ENCODE assay signal across 10 cellular contexts in genomic region chr16:87541004-87541881, GRCh38. TPM values are rescaled to one million over a fixed set of nuclear protein-coding genes. Genes with fewer than 3 reads are reported as not detected.
DNase-seq lines count a peak whose midpoint lies in the region; ATAC-seq, FAIRE-seq and TF ChIP-seq lines count a peak whose summit lies in the region.
"Had no signal": no experiment of that assay in that cellular context is flagged by ENCODE, and none has a peak within 500 bp of the region (broad histone marks: within the 10 kb centered on the region; RNA-seq: fewer than 3 reads in every experiment).

No MANE protein-coding gene starts in this region.

- POLR2A ChIA-PET in K562 (lab: Yijun Ruan, JAX) = no interaction called here
- POLR2A ChIA-PET in CD4-positive, alpha-beta T cell (lab: Charles Lee) = no interaction called here

- H3K9me3 Mint-ChIP-seq in CD4-positive, alpha-beta T cell = no peaks in the 10 kb centered on the region

- CTCF ChIA-PET in K562 (lab: Yijun Ruan, JAX; ENCODE audit: low intra/inter-chr PET ratio) = no interaction called here
- CTCF ChIA-PET in CD4-positive, alpha-beta T cell (lab: Charles Lee) = no interaction called here

- DNase-seq in HT1080 (ENCODE audit: low read depth) (peak; percentile 56), K562 (ENCODE audit: extremely low read depth in 1 of 4, low spot score in 3 of 4) (no peak), iris pigment epithelial cell (ENCODE audit: low read depth) (peak; percentile 68), smooth muscle cell of the brain vasculature (ENCODE audit: low read depth, low spot score) (peak; percentile 85), CD1c-positive myeloid dendritic cell (ENCODE audit: extremely low spot score) (no peak), mesendoderm (no peak), activated T-cell treated with anti-CD3 and anti-CD28 coated beads for 4 hours (no peak)
- DNase-seq in CD4-positive, alpha-beta T cell = no peak
- DNase-seq: activated CD4-positive, alpha-beta T cell treated with anti-CD3 and anti-CD28 coated beads for 48 hours; NCI-H1930 had no signal

- H3K36me3 ChIP-seq in K562 (ENCODE audit: control insufficient read depth, insufficient read depth, low read length) (no peaks in the 10 kb centered on the region), mesendoderm (ENCODE audit: control insufficient read depth, insufficient read depth, low read length) (no peaks in the 10 kb centered on the region)

- H3K27ac ChIP-seq in K562 (ENCODE audit: extremely low read depth, low read depth, low read length) = no peak overlapping the region
- H3K27ac ChIP-seq in CD4-positive, alpha-beta T cell (ENCODE audit: low read depth, low read length) = no peak overlapping the region
- no peak overlapping the region for H3K27ac ChIP-seq in mesendoderm (ENCODE audit: low read depth, low read length)

- H2AFZ ChIP-seq in K562 (ENCODE audit: low read depth, low read length) = no peak overlapping the region

- H3K4me3 ChIP-seq in K562 = no peak overlapping the region
- no peak overlapping the region for H3K4me3 ChIP-seq in mesendoderm (ENCODE audit: low read length)

- H2BK120ac ChIP-seq in mesendoderm (ENCODE audit: low read depth, low read length) = no peak overlapping the region

- no TSS peak for BruUV-seq in K562 (replicated peaks; lab: Mats Ljungman, UMichigan)

- no peaks in the 10 kb centered on the region for H3K36me3 Mint-ChIP-seq in CD4-positive, alpha-beta T cell (ENCODE audit: low read depth)

- H3K79me1 ChIP-seq in mesendoderm (ENCODE audit: low read length) = no peaks in the 10 kb centered on the region

- H3K27me3 ChIP-seq in K562 (ENCODE audit: control insufficient read depth in 2 of 2, insufficient read depth in 2 of 2, low read length in 2 of 2) (peaks cover 79 to 92% of the 10 kb centered on the region in 2 experiments), mesendoderm (ENCODE audit: insufficient read depth, low read length, poor library complexity) (no peaks in the 10 kb centered on the region)
- no peaks in the 10 kb centered on the region for H3K27me3 ChIP-seq in CD4-positive, alpha-beta T cell (ENCODE audit: control insufficient read depth, insufficient read depth, low read length)

- no peak for ATAC-seq in K562
- ATAC-seq in CD4-positive, alpha-beta T cell (ENCODE audit: poor library complexity) = no peak

- in situ Hi-C loops in K562 (cut with MboI) = no loop called here

- no peak overlapping the region for H2BK5ac ChIP-seq in mesendoderm (ENCODE audit: low read length)

- H3K27me3 Mint-ChIP-seq in CD4-positive, alpha-beta T cell = peaks cover 60% of the 10 kb centered on the region

- H3K4me2 ChIP-seq in K562 (ENCODE audit: insufficient read depth, low read length) (no peak overlapping the region), mesendoderm (ENCODE audit: low read length) (no peak overlapping the region)

- no peak for TF ChIP-seq RAD21 in K562 (CRISPR knock-in tag; conservative IDR thresholded peaks at IDR 0.05 in 1 of 2, IDR thresholded peaks at IDR 0.05 in 1 of 2)

- H4K8ac ChIP-seq in mesendoderm (ENCODE audit: low read depth, low read length) = no peak overlapping the region

- H3K27ac Mint-ChIP-seq in CD4-positive, alpha-beta T cell = no peak overlapping the region

- no peak for FAIRE-seq in K562 (lab: Jason Lieb, UNC)

- no peak for TF ChIP-seq EP300 in K562 (IDR thresholded peaks at IDR 0.05; ENCODE audit: low read length)

- H3K9me1 ChIP-seq in K562 (ENCODE audit: control insufficient read depth, insufficient read depth, low read length) = no peaks in the 10 kb centered on the region

- no peak overlapping the region for H2BK15ac ChIP-seq in mesendoderm (replicated peaks; ENCODE audit: low read depth)

- no peak overlapping the region for H3K56ac ChIP-seq in mesendoderm (ENCODE audit: low read length)

- intact Hi-C loops in K562 (cut with micrococcal nuclease) = no loop called here
- intact Hi-C loops in CD4-positive, alpha-beta T cell (cut with DNase I, micrococcal nuclease) = loop anchor here in 1 of 2 experiments (10.0 kb wide), 1 partner anchor 126 kb away; no protein-coding TSS in a partner anchor

- no peak overlapping the region for H3K23ac ChIP-seq in mesendoderm (ENCODE audit: low read length)

- H2AK5ac ChIP-seq in mesendoderm (ENCODE audit: low read length) = no peak overlapping the region

- peaks cover 4% of the 10 kb centered on the region for H3K4me1 Mint-ChIP-seq in CD4-positive, alpha-beta T cell (ENCODE audit: low read depth)

- TF ChIP-seq POLR2A in K562 (conservative IDR thresholded peaks at IDR 0.05) = no peak

- H3K4me3 Mint-ChIP-seq in CD4-positive, alpha-beta T cell = no peak overlapping the region

- H3K9ac ChIP-seq in K562 (ENCODE audit: insufficient read depth in 1 of 2, low read depth in 2 of 2, low read length in 2 of 2) (no peak overlapping the region), mesendoderm (ENCODE audit: low read length) (no peak overlapping the region)

- peaks cover 7% of the 10 kb centered on the region; the same call in 1 of the 2 replicates for H4K20me1 ChIP-seq in K562 (replicated peaks; ENCODE audit: control insufficient read depth, insufficient read depth, low read length)

- peaks cover 0 to 11% of the 10 kb centered on the region in 2 experiments; a peak in 2 of 5 replicates for H3K4me1 ChIP-seq in K562 (replicated peaks in 1 of 2; ENCODE audit: control insufficient read depth in 2 of 2, insufficient read depth in 2 of 2, low read length in 2 of 2)
- no peaks in the 10 kb centered on the region for H3K4me1 ChIP-seq in mesendoderm (ENCODE audit: control insufficient read depth, low read depth, low read length)

- no peaks in the 10 kb centered on the region for H3K79me2 ChIP-seq in K562 (ENCODE audit: control insufficient read depth, insufficient read depth, low read length)
- no peaks in the 10 kb centered on the region for H3K79me2 ChIP-seq in mesendoderm (ENCODE audit: control insufficient read depth, insufficient read depth, low read length)

- H4K5ac ChIP-seq in mesendoderm (ENCODE audit: low read length) = no peak overlapping the region

- 2% methylated on average over 37 of the region's 38 CpGs for WGBS in K562 (ENCODE audit: insufficient coverage, low coverage, missing lambda C conversion rate)
- WGBS in mesendoderm (ENCODE audit: extremely low coverage, insufficient coverage, low lambda C conversion rate) = no CpG with 5 or more reads among the region's 38 CpGs

- no peak overlapping the region for H3K18ac ChIP-seq in mesendoderm (ENCODE audit: low read length)

- H3K9me3 ChIP-seq in K562 (replicated peaks; ENCODE audit: control insufficient read depth, insufficient read depth, low read depth, low read length) = 0 out of 2 replicates have a peak, but pooled peaks cover 7% of the 10 kb centered on the region
- H3K9me3 ChIP-seq in CD4-positive, alpha-beta T cell (ENCODE audit: control insufficient read depth, low read length) = no peaks in the 10 kb centered on the region

- TF ChIP-seq CTCF in K562 (IDR thresholded peaks at IDR 0.05 in 2 of 3, conservative IDR thresholded peaks at IDR 0.05 in 1 of 3; ENCODE audit: insufficient read depth in 2 of 3, low read depth in 1 of 3, low read length in 3 of 3) = no peak
- TF ChIP-seq CTCF in CD4-positive, alpha-beta T cell (IDR thresholded peaks at IDR 0.05) = no peak

- H3K4ac ChIP-seq in mesendoderm (ENCODE audit: low read depth, low read length) = no peak overlapping the region

TF ChIP-seq in K562, 482 proteins besides CTCF, POLR2A, EP300 and RAD21:
- TF ChIP-seq RFX1 (IDR thresholded peaks at IDR 0.05) = peak; percentile 68
- no peak for TF ChIP-seq PTTG1 (tag; IDR thresholded peaks at IDR 0.05; ENCODE audit: low read depth)

RNA-seq across cellular contexts. Expression of gene ZCCHC14, which starts 48.4 kb away (rescaled TPM):
- total RNA-seq in HT1080 (2014; rRNA removed; shearing (Covaris generic)) = 3.6 and 4.9 TPM in 2 replicates
- polyA plus RNA-seq in HT1080 (2015; cell fraction: cytosol; rRNA removed) = 6.2 and 8.1 TPM in 2 replicates
- 11.3 and 14.5 TPM in 2 replicates for polyA plus RNA-seq in HT1080 (2015; cell fraction: nucleus; rRNA removed)
- 12.3 and 12.8 TPM in 2 replicates for total RNA-seq in K562 (2011; cell fraction: chromatin; rRNA removed; ENCODE audit: low replicate concordance)
- 8.2 and 10.7 TPM in 2 replicates for total RNA-seq in K562 (2011; cell fraction: nucleolus; rRNA removed)
- 7.7 and 8.7 TPM in 2 replicates for total RNA-seq in K562 (2011; cell fraction: nucleoplasm; rRNA removed)
- total RNA-seq in K562 (2014; rRNA removed) (3.0 and 3.6 TPM in 2 replicates), K562 (2014; rRNA removed; fragmentation: Illumina TruSeq; extraction: Trizol) (2.1 and 2.3 TPM in 2 replicates), K562 (2015; rRNA removed; fragmentation: Illumina TruSeq; extraction: Trizol) (2.9 and 3.3 TPM in 2 replicates), K562 (2021) (12.4 and 12.8 TPM in 2 replicates)
- polyA plus RNA-seq in K562 (2011; rRNA removed) (1.8 and 2.4 TPM in 2 replicates), K562 (2014; fragmentation: Illumina TruSeq; extraction: Trizol) (5.9 and 6.0 TPM in 2 replicates), K562 (2014; fragmentation: Nextera tagmentation; extraction: Ambion mirVana) (1 to 10 TPM; 1.5 TPM), K562 (2014; rRNA removed) (5.1 and 5.5 TPM in 2 replicates)
- 1.9 and 2.9 TPM in 2 replicates for polyA plus RNA-seq in K562 (2011; cell fraction: cytosol; rRNA removed)
- polyA plus RNA-seq in K562 (2011; cell fraction: nucleus; rRNA removed) = 8.2 and 15.7 TPM in 2 replicates
- 7.3 and 8.2 TPM in 2 replicates for polyA plus RNA-seq in K562 (2012)
- polyA minus RNA-seq in K562 (2011; rRNA and poly(A)+ RNA removed) = 2.8 and 3.0 TPM in 2 replicates
- 5.0 and 7.8 TPM in 2 replicates for polyA minus RNA-seq in K562 (2011; cell fraction: cytosol; rRNA and poly(A)+ RNA removed)
- 6.2 and 6.7 TPM in 2 replicates for polyA minus RNA-seq in K562 (2011; cell fraction: nucleus; rRNA and poly(A)+ RNA removed)
- 10 to 100 TPM; 16.4 to 18.3 TPM for total RNA-seq in CD4-positive, alpha-beta T cell
- 13.4 TPM for polyA plus RNA-seq in mesendoderm (2013, experiment 1 of 2)
- 13.1 TPM for polyA plus RNA-seq in mesendoderm (2013, experiment 2 of 2)

Comparison
In these comparisons a context has a peak if more than half of its experiments do, and no peak if none do; other contexts are left out.
1. DNase-seq: peak in HT1080 (single experiment), iris pigment epithelial cell (single experiment) and smooth muscle cell of the brain vasculature (single experiment); none in K562 (0 of 4), CD1c-positive myeloid dendritic cell (single experiment), CD4-positive, alpha-beta T cell (0 of 10), mesendoderm (single experiment) and activated T-cell treated with anti-CD3 and anti-CD28 coated beads for 4 hours (single experiment).